8 cellular contexts compared by ENCODE assay signal in genomic region chr11:33802414-33802950, GRCh38. TPM values are rescaled to one million over a fixed set of nuclear protein-coding genes. Genes with fewer than 3 reads are reported as not detected.
DNase-seq lines count a peak whose midpoint lies in the region; ATAC-seq and TF ChIP-seq lines count a peak whose summit lies in the region.

No MANE protein-coding gene starts in this region.

- ATAC-seq in RWPE2 (ENCODE audit: low read depth), result peak; percentile 78
- ATAC-seq in lower lobe of right lung, result peak; percentile 71 to 80
- no peak for ATAC-seq in HG02763 (IDR thresholded peaks at IDR 0.05; ENCODE audit: unreplicated experiment)
- ATAC-seq in HG02798 (IDR thresholded peaks at IDR 0.05; ENCODE audit: poor library complexity, unreplicated experiment), result no peak

- H3K4me1 ChIP-seq in RWPE2 (ENCODE audit: insufficient read depth, poor library complexity, severe bottlenecking) (no peaks in the 10 kb centered on the region), lower lobe of right lung (peaks cover 11% of the 10 kb centered on the region), stomach smooth muscle (ENCODE audit: control insufficient read depth, insufficient read depth, low read length) (peaks cover 9% of the 10 kb centered on the region)

- H3K4me3 ChIP-seq in RWPE2 (ENCODE audit: severe bottlenecking) (no peak overlapping the region), lower lobe of right lung (peak overlapping the region; percentile 20), stomach smooth muscle (ENCODE audit: low read length in 2 of 2) (peak overlapping the region; percentile 32 to 62)

- H3K27ac ChIP-seq in RWPE2 (ENCODE audit: poor library complexity, severe bottlenecking), result no peak overlapping the region
- no peak overlapping the region for H3K27ac ChIP-seq in lower lobe of right lung
- H3K27ac ChIP-seq in stomach smooth muscle (ENCODE audit: low read length), result no peak overlapping the region

- DNase-seq in EL (peak; percentile 90), LHCN-M2 (ENCODE audit: low read depth) (peak; percentile 87), RWPE2 (ENCODE audit: low spot score) (no peak), ecto neural progenitor cell (ENCODE audit: low spot score) (peak; percentile 87), lower lobe of right lung (no peak)

- H3K9ac ChIP-seq in stomach smooth muscle (ENCODE audit: low read length in 2 of 2), result no peak overlapping the region

- no peaks in the 10 kb centered on the region for H3K36me3 ChIP-seq in RWPE2 (ENCODE audit: low read depth)
- H3K36me3 ChIP-seq in lower lobe of right lung, result no peaks in the 10 kb centered on the region
- no peaks in the 10 kb centered on the region for H3K36me3 ChIP-seq in stomach smooth muscle (ENCODE audit: control insufficient read depth in 2 of 2, insufficient read depth in 2 of 2, low read length in 2 of 2)

- intact Hi-C loops in lower lobe of right lung (cut with DNase I), result no loop called here

- H3K9me3 ChIP-seq in RWPE2 (ENCODE audit: severe bottlenecking), result no peaks in the 10 kb centered on the region
- no peaks in the 10 kb centered on the region for H3K9me3 ChIP-seq in lower lobe of right lung
- no peaks in the 10 kb centered on the region for H3K9me3 ChIP-seq in stomach smooth muscle (ENCODE audit: control insufficient read depth in 2 of 2, low read length in 2 of 2)

- TF ChIP-seq CTCF in RWPE2 (IDR thresholded peaks at IDR 0.05; ENCODE audit: poor library complexity, severe bottlenecking), result no peak
- no peak for TF ChIP-seq CTCF in lower lobe of right lung (IDR thresholded peaks at IDR 0.05)

- H3K27me3 ChIP-seq in RWPE2 (ENCODE audit: insufficient read depth, poor library complexity, severe bottlenecking), result peaks cover 8% of the 10 kb centered on the region
- H3K27me3 ChIP-seq in lower lobe of right lung (ENCODE audit: low read depth), result peaks cover 54% of the 10 kb centered on the region
- peaks cover 15 to 38% of the 10 kb centered on the region in 2 donors for H3K27me3 ChIP-seq in stomach smooth muscle (ENCODE audit: control insufficient read depth in 1 of 2, insufficient read depth in 2 of 2, low read length in 2 of 2)

RNA-seq across cellular contexts. Expression of gene FBXO3, which starts 28.2 kb away (rescaled TPM):
- total RNA-seq in LHCN-M2 (2014; rRNA removed), result 23.0 and 28.5 TPM in 2 replicates
- polyA plus RNA-seq in LHCN-M2 (2012), result 9.0 TPM
- total RNA-seq in lower lobe of right lung, result 32.6 TPM

Comparison
In these comparisons a context has a peak if more than half of its experiments do, and no peak if none do; other contexts are left out.
1. DNase-seq: peak in EL (single experiment), LHCN-M2 (single experiment) and ecto neural progenitor cell (single experiment); none in RWPE2 (single experiment) and lower lobe of right lung (single experiment).
2. ATAC-seq: peak in RWPE2 (single experiment) and lower lobe of right lung (2 of 2); none in HG02763 (single experiment) and HG02798 (single experiment).